1 cellular context compared by ENCODE assay signal in genomic region chr13:19207413-19207812, GRCh38. TPM values are rescaled to one million over a fixed set of nuclear protein-coding genes. Genes with fewer than 3 reads are reported as not detected.
"Had no signal": no experiment of that assay in that cellular context is flagged by ENCODE, and none has a peak within 500 bp of the region (broad histone marks: within the 10 kb centered on the region; RNA-seq: fewer than 3 reads in every experiment).

No MANE protein-coding gene starts in this region.

RNA-seq across cellular contexts. Expression of gene TUBA3C, which starts 25.8 kb away (rescaled TPM):
- total RNA-seq: G401 had no signal
